13 cellular contexts compared by ENCODE assay signal in the genomic region with DNA sequence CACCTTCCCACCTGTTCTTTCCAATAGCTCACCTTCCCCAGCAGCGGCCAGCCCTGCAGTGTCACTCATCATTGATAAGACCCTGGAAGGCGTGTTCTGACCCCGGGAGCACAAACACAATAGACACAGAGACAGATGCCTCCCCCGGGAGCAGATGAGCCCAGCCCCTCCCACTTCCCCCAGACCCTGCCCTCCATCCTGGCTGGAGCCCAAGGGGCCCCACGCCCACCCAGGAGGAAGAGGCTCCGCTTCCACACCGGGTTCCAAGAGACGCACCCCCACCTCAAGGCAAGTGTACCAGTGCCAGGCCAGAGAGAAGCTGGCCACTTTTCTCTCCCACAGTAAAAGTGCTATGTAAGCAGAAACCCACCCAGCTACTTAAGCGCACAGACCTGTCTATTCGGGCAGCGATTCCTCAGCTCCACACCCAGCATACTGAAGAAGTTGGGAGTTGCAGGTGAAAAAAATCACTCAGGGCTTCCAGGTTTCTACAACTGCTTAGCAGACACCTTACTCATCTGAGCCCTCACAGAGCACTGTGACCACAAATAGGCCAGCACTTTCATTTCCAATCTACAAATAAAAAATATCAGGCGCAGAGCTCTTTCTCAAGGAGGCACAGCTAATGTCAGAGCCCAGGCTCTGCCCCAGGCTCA.
A peak's percentile ranks its signal among the peaks of the same experiment; 100 is the strongest.
DNase-seq lines count a peak whose midpoint lies in the region; ATAC-seq and TF ChIP-seq lines count a peak whose summit lies in the region.
"Had no signal": no experiment of that assay in that cellular context is flagged by ENCODE, and none has a peak within 500 bp of the region (broad histone marks: within the 10 kb centered on the region; RNA-seq: fewer than 3 reads in every experiment).

No MANE protein-coding gene starts in this region.

- H3K36me3 ChIP-seq in right lobe of liver (no peaks in the 10 kb centered on the region), thoracic aorta (no peaks in the 10 kb centered on the region)

- no peak for TF ChIP-seq CTCF in choroid plexus epithelial cell (conservative IDR thresholded peaks at IDR 0.05; ENCODE audit: low read depth, low read length)
- no peak for TF ChIP-seq CTCF in right lobe of liver (IDR thresholded peaks at IDR 0.05)
- no peak for TF ChIP-seq CTCF in thoracic aorta (IDR thresholded peaks at IDR 0.05)

- ATAC-seq in right lobe of liver = peak in 1 of 4 donors; percentile 38
- ATAC-seq in thoracic aorta (ENCODE audit: insufficient number of reproducible peaks, low FRiP score, low read depth) = no peak
- ATAC-seq in HG02623 (IDR thresholded peaks at IDR 0.05; ENCODE audit: unreplicated experiment) = no peak

- DNase-seq in M059J (ENCODE audit: low read depth) (peak; percentile 75), choroid plexus epithelial cell (ENCODE audit: low read depth) (peak; percentile 53), right lobe of liver (no peak), thoracic aorta (ENCODE audit: low spot score) (no peak), NCI-H187 (lab: John Stamatoyannopoulos, UW) (no peak), T-helper 2 cell (no peak)
- DNase-seq: activated CD4-positive, CD25-positive, alpha-beta regulatory T cell; activated T-cell treated with anti-CD3 and anti-CD28 coated beads, Interleukin-2, amount 50 U/mL, for 24 hours; erythroblast; immature natural killer cell; NCI-H446; stimulated activated naive CD4-positive, alpha-beta T cell had no signal

- WGBS in right lobe of liver (ENCODE audit: insufficient coverage, low coverage, low lambda C conversion rate, missing lambda C conversion rate) = 12% methylated on average over 7 of the region's 12 CpGs

- intact Hi-C loops in right lobe of liver (cut with DNase I) = loop anchor here in 1 of 2 donors (10.0 kb wide), 1 partner anchor 58 kb away; no protein-coding TSS in a partner anchor

- no peak for TF ChIP-seq POLR2A in right lobe of liver (IDR thresholded peaks at IDR 0.05)

- H3K27me3 ChIP-seq in right lobe of liver (no peaks in the 10 kb centered on the region), thoracic aorta (replicated peaks; ENCODE audit: insufficient read depth) (no peaks in the 10 kb centered on the region)

- H3K27ac ChIP-seq in right lobe of liver (peak overlapping the region in 2 of 3 donors; percentile 14 to 57), thoracic aorta (peak overlapping the region; percentile 56 to 72)

- no peaks in the 10 kb centered on the region for H3K9me3 ChIP-seq in right lobe of liver
- H3K9me3 ChIP-seq in thoracic aorta = no peaks in the 10 kb centered on the region

- no peak overlapping the region for H3K4me3 ChIP-seq in choroid plexus epithelial cell (ENCODE audit: low read depth, low read length)
- no peak overlapping the region for H3K4me3 ChIP-seq in right lobe of liver
- no peak overlapping the region for H3K4me3 ChIP-seq in thoracic aorta

- H3K4me1 ChIP-seq in right lobe of liver (no peaks in the 10 kb centered on the region), thoracic aorta (ENCODE audit: control insufficient read depth in 1 of 2, low read depth in 2 of 2) (peaks cover 7 to 21% of the 10 kb centered on the region in 2 donors)

Comparison
In these comparisons a context has a peak if more than half of its experiments do, and no peak if none do; other contexts are left out.
1. DNase-seq: peak in M059J (single experiment) and choroid plexus epithelial cell (single experiment); none in right lobe of liver (0 of 3), thoracic aorta (single experiment), NCI-H187 (0 of 2) and T-helper 2 cell (0 of 5).